ENCODE assay signal across 1 cellular context in genomic region chr6:168043193-168043847, GRCh38.
TF ChIP-seq lines count a peak whose summit lies in the region.

No MANE protein-coding gene starts in this region.

TF ChIP-seq in HepG2, 621 proteins besides CTCF, POLR2A, EP300 and RAD21:
- TF ChIP-seq, protein P1, sequence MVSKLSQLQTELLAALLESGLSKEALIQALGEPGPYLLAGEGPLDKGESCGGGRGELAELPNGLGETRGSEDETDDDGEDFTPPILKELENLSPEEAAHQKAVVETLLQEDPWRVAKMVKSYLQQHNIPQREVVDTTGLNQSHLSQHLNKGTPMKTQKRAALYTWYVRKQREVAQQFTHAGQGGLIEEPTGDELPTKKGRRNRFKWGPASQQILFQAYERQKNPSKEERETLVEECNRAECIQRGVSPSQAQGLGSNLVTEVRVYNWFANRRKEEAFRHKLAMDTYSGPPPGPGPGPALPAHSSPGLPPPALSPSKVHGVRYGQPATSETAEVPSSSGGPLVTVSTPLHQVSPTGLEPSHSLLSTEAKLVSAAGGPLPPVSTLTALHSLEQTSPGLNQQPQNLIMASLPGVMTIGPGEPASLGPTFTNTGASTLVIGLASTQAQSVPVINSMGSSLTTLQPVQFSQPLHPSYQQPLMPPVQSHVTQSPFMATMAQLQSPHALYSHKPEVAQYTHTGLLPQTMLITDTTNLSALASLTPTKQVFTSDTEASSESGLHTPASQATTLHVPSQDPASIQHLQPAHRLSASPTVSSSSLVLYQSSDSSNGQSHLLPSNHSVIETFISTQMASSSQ (IDR thresholded peaks at IDR 0.05; ENCODE audit: low read depth): no peak
- TF ChIP-seq, protein P1 (CRISPR knock-in tag; IDR thresholded peaks at IDR 0.05; ENCODE audit: borderline replicate concordance): no peak
- no peak for TF ChIP-seq RFXANK (CRISPR knock-in tag; IDR thresholded peaks at IDR 0.05)
- no peak for TF ChIP-seq DBP (CRISPR knock-in tag; IDR thresholded peaks at IDR 0.05; ENCODE audit: not compliant biosample characterization)
- no peak for TF ChIP-seq ZNF83 (CRISPR knock-in tag; IDR thresholded peaks at IDR 0.05; ENCODE audit: borderline replicate concordance)
- TF ChIP-seq RXRB (CRISPR knock-in tag; IDR thresholded peaks at IDR 0.05; ENCODE audit: borderline replicate concordance): no peak
- TF ChIP-seq, protein P2, sequence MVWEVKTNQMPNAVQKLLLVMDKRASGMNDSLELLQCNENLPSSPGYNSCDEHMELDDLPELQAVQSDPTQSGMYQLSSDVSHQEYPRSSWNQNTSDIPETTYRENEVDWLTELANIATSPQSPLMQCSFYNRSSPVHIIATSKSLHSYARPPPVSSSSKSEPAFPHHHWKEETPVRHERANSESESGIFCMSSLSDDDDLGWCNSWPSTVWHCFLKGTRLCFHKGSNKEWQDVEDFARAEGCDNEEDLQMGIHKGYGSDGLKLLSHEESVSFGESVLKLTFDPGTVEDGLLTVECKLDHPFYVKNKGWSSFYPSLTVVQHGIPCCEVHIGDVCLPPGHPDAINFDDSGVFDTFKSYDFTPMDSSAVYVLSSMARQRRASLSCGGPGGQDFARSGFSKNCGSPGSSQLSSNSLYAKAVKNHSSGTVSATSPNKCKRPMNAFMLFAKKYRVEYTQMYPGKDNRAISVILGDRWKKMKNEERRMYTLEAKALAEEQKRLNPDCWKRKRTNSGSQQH (CRISPR knock-in tag; IDR thresholded peaks at IDR 0.05; ENCODE audit: low read depth): no peak
- TF ChIP-seq ZNF430 (CRISPR knock-in tag; IDR thresholded peaks at IDR 0.05): no peak
- no peak for TF ChIP-seq ZSCAN21 (CRISPR knock-in tag; IDR thresholded peaks at IDR 0.05; ENCODE audit: borderline replicate concordance)
- TF ChIP-seq CENPX (CRISPR knock-in tag; IDR thresholded peaks at IDR 0.05): no peak
- TF ChIP-seq ZSCAN30 (CRISPR knock-in tag; IDR thresholded peaks at IDR 0.05): no peak
- TF ChIP-seq MIXL1 (CRISPR knock-in tag; IDR thresholded peaks at IDR 0.05): no peak
- TF ChIP-seq ZNF329 (CRISPR knock-in tag; IDR thresholded peaks at IDR 0.05; ENCODE audit: low read depth): no peak
- TF ChIP-seq TEAD2 (CRISPR knock-in tag; IDR thresholded peaks at IDR 0.05): no peak
- TF ChIP-seq ZNF205 (CRISPR knock-in tag; IDR thresholded peaks at IDR 0.05): no peak
- TF ChIP-seq, protein P3, sequence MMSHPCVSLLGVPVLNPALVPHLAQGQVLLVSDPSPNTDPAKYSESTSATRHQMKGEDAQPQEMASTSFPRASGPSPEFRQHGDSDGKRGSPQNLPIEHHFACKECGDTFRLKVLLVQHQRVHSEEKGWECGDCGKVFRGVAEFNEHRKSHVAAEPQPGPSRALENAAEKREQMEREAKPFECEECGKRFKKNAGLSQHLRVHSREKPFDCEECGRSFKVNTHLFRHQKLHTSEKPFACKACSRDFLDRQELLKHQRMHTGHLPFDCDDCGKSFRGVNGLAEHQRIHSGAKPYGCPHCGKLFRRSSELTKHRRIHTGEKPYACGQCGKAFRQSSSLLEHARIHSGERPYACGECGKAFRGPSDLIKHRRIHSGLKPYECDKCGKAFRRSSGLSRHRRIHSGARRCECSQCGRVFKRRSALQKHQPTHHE (CRISPR knock-in tag; IDR thresholded peaks at IDR 0.05; ENCODE audit: borderline replicate concordance): no peak
- TF ChIP-seq ZBTB20 (CRISPR knock-in tag; IDR thresholded peaks at IDR 0.05; ENCODE audit: borderline replicate concordance, low read depth): no peak
- no peak for TF ChIP-seq RBM39 (IDR thresholded peaks at IDR 0.05; ENCODE audit: low read depth, low read length, poor library complexity, severe bottlenecking)
